ENCODE assay signal across 32 cellular contexts in the genomic region with DNA sequence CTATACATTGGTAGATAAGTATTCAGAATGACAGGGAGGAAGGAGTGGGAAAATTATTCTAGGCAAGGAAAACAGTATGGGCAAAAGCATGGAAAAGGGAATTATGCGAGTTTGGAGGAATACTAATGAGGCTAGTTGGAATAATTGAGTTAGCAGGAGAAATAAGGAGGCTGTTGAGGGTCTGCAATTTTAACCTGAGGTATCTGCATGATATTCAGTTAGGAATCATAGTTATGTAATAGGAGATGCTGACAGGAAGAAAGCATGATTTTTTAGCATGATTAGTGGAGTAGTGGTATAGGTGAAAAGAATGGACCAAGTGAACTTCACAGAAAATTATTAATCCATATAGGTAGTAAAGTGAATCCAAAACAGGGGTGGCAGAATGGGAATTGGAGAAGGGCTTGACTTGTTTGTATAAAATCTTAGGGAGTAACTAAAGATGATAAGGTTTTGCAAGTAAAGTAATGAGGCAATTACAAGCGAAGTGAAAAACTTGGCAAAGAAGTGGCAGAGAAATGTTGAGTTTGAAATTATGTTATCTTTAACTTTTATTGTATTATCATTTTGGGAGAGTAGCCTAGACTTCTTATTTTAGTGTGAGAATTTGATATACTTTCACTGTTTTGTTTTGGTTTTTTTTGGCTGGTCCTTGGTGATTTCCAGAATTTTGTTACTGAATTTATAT. TPM values are rescaled to one million over a fixed set of nuclear protein-coding genes. Genes with fewer than 3 reads are reported as not detected.
A peak's percentile ranks its signal among the peaks of the same experiment; 100 is the strongest.
DNase-seq lines count a peak whose midpoint lies in the region; ATAC-seq and TF ChIP-seq lines count a peak whose summit lies in the region.
"Had no signal": no experiment of that assay in that cellular context is flagged by ENCODE, and none has a peak within 500 bp of the region (broad histone marks: within the 10 kb centered on the region; RNA-seq: fewer than 3 reads in every experiment).

No MANE protein-coding gene starts in this region.

- peak overlapping the region; percentile 6 for H3K4me3 Mint-ChIP-seq in T-helper 17 cell
- H3K4me3 Mint-ChIP-seq in naive thymus-derived CD8-positive, alpha-beta T cell = no peak overlapping the region
- H3K4me3 Mint-ChIP-seq: activated CD4-positive, alpha-beta memory T cell treated with anti-CD3 and anti-CD28 coated beads for 36 hours; effector memory CD8-positive, alpha-beta T cell; memory B cell; type B pancreatic cell had no signal

- DNase-seq in left ventricle myocardium inferior (no peak), left cardiac atrium (no peak), T-helper 17 cell (no peak), uterus (no peak), RWPE1 (ENCODE audit: low spot score) (no peak)
- DNase-seq in naive thymus-derived CD8-positive, alpha-beta T cell = no peak
- DNase-seq: activated CD4-positive, alpha-beta memory T cell treated with anti-CD3 and anti-CD28 coated beads for 36 hours; anterior cingulate cortex; Caco-2; cortex of kidney; DMS53; effector memory CD8-positive, alpha-beta T cell; erythroblast; IMR-90; NCI-H1694 treated with DMSO at 0.1 percent for 48 hours; NCI-H2171; RPMI8226; stimulated activated CD4-positive, alpha-beta T cell treated with anti-CD3 and anti-CD28 coated beads, Interleukin-4, amount 100 ng/mL, for 1 hour; T-helper 1 cell had no signal

- no peaks in the 10 kb centered on the region for H3K27me3 Mint-ChIP-seq in T-helper 17 cell
- H3K27me3 Mint-ChIP-seq in naive thymus-derived CD8-positive, alpha-beta T cell = no peaks in the 10 kb centered on the region
- H3K27me3 Mint-ChIP-seq: activated CD4-positive, alpha-beta memory T cell treated with anti-CD3 and anti-CD28 coated beads for 36 hours; effector memory CD8-positive, alpha-beta T cell; memory B cell; type B pancreatic cell had no signal

- POLR2A ChIA-PET in naive thymus-derived CD8-positive, alpha-beta T cell (lab: Charles Lee) = no interaction called here
- POLR2A ChIA-PET in RWPE1 (lab: Yijun Ruan, JAX; ENCODE audit: low non-redundant PET) = no interaction called here

- H3K4me1 ChIP-seq in left ventricle myocardium inferior = peaks cover 56% of the 10 kb centered on the region
- peaks cover 0 to 4% of the 10 kb centered on the region in 2 donors for H3K4me1 ChIP-seq in uterus
- H3K4me1 ChIP-seq: prostate gland had no signal

- no peaks in the 10 kb centered on the region for H3K36me3 Mint-ChIP-seq in T-helper 17 cell (ENCODE audit: low read depth)
- peaks cover 0 to 17% (median 0%) of the 10 kb centered on the region in 3 donors for H3K36me3 Mint-ChIP-seq in naive thymus-derived CD8-positive, alpha-beta T cell

- intact Hi-C loops in left ventricle myocardium inferior (cut with micrococcal nuclease) = no loop called here
- intact Hi-C loops in left cardiac atrium (cut with DNase I) = no loop called here
- intact Hi-C loops in uterus (cut with DNase I; ENCODE audit: low total_unique reads) = no loop called here

- H3K9me3 Mint-ChIP-seq in naive thymus-derived CD8-positive, alpha-beta T cell = no peaks in the 10 kb centered on the region
- H3K9me3 Mint-ChIP-seq: activated CD4-positive, alpha-beta memory T cell treated with anti-CD3 and anti-CD28 coated beads for 36 hours; activated naive CD4-positive, alpha-beta T cell treated with anti-CD3 and anti-CD28 coated beads, Interleukin-2, amount 50 U/mL, for 72 hours; activated T-helper 2 cell treated with anti-CD3 and anti-CD28 coated beads, Interferon-gamma antibody, Interleukin-2, Interleukin-4, amounts not matched to agents 10 μg/mL and 5 μg/mL and 100 μg/mL, durations not matched to agents 14 hours and 24 hours and 36 hours; effector memory CD8-positive, alpha-beta T cell; memory B cell; type B pancreatic cell had no signal

- H3K4me3 ChIP-seq in left ventricle myocardium inferior = no peak overlapping the region
- no peak overlapping the region for H3K4me3 ChIP-seq in uterus
- H3K4me3 ChIP-seq: BLaER1, cardiac muscle cell, prostate gland had no signal

- peaks cover 25% of the 10 kb centered on the region for H3K4me1 Mint-ChIP-seq in T-helper 17 cell
- peaks cover 19 to 53% (median 50%) of the 10 kb centered on the region in 4 donors for H3K4me1 Mint-ChIP-seq in naive thymus-derived CD8-positive, alpha-beta T cell

- TF ChIP-seq POLR2A in uterus (IDR thresholded peaks at IDR 0.05) = no peak

- H3K27ac ChIP-seq in left ventricle myocardium inferior (replicated peaks) = peak overlapping the region; percentile 6
- peak overlapping the region; percentile 9 to 22 for H3K27ac ChIP-seq in uterus
- H3K27ac ChIP-seq in RWPE1 = no peak overlapping the region
- H3K27ac ChIP-seq: BLaER1, cardiac muscle cell, prostate gland had no signal

- CTCF ChIA-PET in RWPE1 (lab: Yijun Ruan, JAX) = no interaction called here

- ATAC-seq in left cardiac atrium = no peak
- ATAC-seq in T-helper 17 cell = no peak
- no peak for ATAC-seq in naive thymus-derived CD8-positive, alpha-beta T cell
- ATAC-seq in HG03571 (IDR thresholded peaks at IDR 0.05; ENCODE audit: unreplicated experiment) = no peak
- ATAC-seq in HG02852 (IDR thresholded peaks at IDR 0.05; ENCODE audit: unreplicated experiment) = no peak
- ATAC-seq: activated CD4-positive, CD25-positive, alpha-beta regulatory T cell treated with anti-CD3 and anti-CD28 coated beads, Interleukin-2, amount 50 U/mL, for 24 hours; activated naive CD4-positive, alpha-beta T cell treated with anti-CD3 and anti-CD28 coated beads, Interleukin-2, amount 50 U/mL, for 72 hours; effector memory CD8-positive, alpha-beta T cell; HCT116; left lobe of liver; sciatic nerve had no signal

- H3K9me3 ChIP-seq in left ventricle myocardium inferior (replicated peaks) (no peaks in the 10 kb centered on the region), T-helper 17 cell (ENCODE audit: control insufficient read depth, low read length, poor library complexity, severe bottlenecking) (no peaks in the 10 kb centered on the region), uterus (no peaks in the 10 kb centered on the region)
- H3K9me3 ChIP-seq: BLaER1, Caco-2, prostate gland had no signal

- TF ChIP-seq CTCF in left ventricle myocardium inferior (IDR thresholded peaks at IDR 0.05; ENCODE audit: borderline replicate concordance) (no peak), uterus (IDR thresholded peaks at IDR 0.05) (no peak), RWPE1 (conservative IDR thresholded peaks at IDR 0.05; ENCODE audit: low read depth) (no peak)

- peak overlapping the region; percentile 83 for H3K27ac Mint-ChIP-seq in T-helper 17 cell
- H3K27ac Mint-ChIP-seq in naive thymus-derived CD8-positive, alpha-beta T cell = peak overlapping the region in 9 of 10 donors; percentile 9 to 83 (median 42)
- H3K27ac Mint-ChIP-seq: activated CD4-positive, alpha-beta memory T cell treated with anti-CD3 and anti-CD28 coated beads for 36 hours; activated naive CD4-positive, alpha-beta T cell treated with anti-CD3 and anti-CD28 coated beads, Interleukin-2, amount 50 U/mL, for 72 hours; activated T-helper 2 cell treated with anti-CD3 and anti-CD28 coated beads, Interferon-gamma antibody, Interleukin-2, Interleukin-4, amounts not matched to agents 10 μg/mL and 5 μg/mL and 100 μg/mL, durations not matched to agents 14 hours and 24 hours and 36 hours; memory B cell; type B pancreatic cell had no signal

- H3K27me3 ChIP-seq in left ventricle myocardium inferior (ENCODE audit: low read depth) = no peaks in the 10 kb centered on the region
- H3K27me3 ChIP-seq in uterus = no peaks in the 10 kb centered on the region
- H3K27me3 ChIP-seq: BLaER1, cardiac muscle cell had no signal

- no peaks in the 10 kb centered on the region for H3K36me3 ChIP-seq in left ventricle myocardium inferior
- no peaks in the 10 kb centered on the region for H3K36me3 ChIP-seq in uterus
- H3K36me3 ChIP-seq: BLaER1, cardiac muscle cell, prostate gland had no signal

RNA-seq across cellular contexts. Expression of a gene that starts 5.7 kb away (rescaled TPM):
- total RNA-seq in left ventricle myocardium inferior = 14.4 TPM
- 10 to 100 TPM; 10.6 to 13.0 TPM for total RNA-seq in left cardiac atrium
- 10 to 100 TPM; 20.8 to 22.1 TPM for total RNA-seq in T-helper 17 cell
- total RNA-seq in naive thymus-derived CD8-positive, alpha-beta T cell = 10 to 100 TPM; 36.5 to 37.6 TPM
- 10 to 100 TPM in 1 of 3 donors, 1 to 10 TPM in 2; 2.9 to 11.2 (median 5.6) TPM for polyA plus RNA-seq in naive thymus-derived CD8-positive, alpha-beta T cell
- 10 to 100 TPM; 28.9 to 80.2 (median 36.9) TPM for total RNA-seq in uterus
